ENCODE assay signal across 8 cellular contexts in the genomic region with DNA sequence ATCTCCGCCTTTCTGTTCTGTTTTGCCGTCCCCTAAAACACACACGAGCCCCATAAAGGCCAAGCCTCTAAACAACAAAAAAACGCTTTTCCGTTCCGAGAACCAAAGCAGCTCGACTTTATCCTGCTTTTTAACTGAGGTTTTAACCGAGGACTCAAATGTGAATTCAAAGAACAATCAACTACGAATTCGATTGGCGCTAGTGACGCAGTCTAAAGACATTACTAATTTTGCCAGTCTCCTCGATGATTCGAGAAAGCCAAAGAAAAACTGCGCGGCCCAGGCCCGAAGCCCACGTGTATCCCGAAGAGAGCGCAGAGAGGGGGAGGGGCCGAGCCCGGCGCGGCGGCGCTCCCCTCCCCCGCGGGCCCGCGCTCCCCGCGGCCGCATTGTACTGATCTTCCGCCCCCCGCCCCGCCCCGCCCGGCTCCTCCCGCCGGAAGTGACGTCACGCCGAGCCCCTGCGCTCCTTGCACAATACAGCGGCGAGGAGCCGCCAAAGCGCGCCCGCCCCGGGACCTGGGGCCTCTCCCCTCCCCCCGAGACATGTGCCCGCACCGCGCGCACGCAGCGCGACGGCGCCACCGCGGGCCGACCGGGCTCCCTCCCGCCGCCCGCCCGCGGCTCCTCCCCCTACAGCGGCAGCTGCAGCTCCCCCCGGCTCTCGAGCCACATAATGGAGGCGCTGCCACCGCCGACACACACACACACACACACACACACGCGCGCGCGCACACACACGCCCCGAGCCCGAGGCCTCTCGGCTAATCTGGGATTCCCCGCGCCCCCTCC. TPM values are rescaled to one million over a fixed set of nuclear protein-coding genes. Genes with fewer than 3 reads are reported as not detected.
DNase-seq lines count a peak whose midpoint lies in the region; ATAC-seq and TF ChIP-seq lines count a peak whose summit lies in the region.

No MANE protein-coding gene starts in this region.

- no peaks in the 10 kb centered on the region for H3K27me3 ChIP-seq in Karpas-422 (ENCODE audit: low read length)

- peaks cover 44% of the 10 kb centered on the region for H3K36me3 Mint-ChIP-seq in nephron (ENCODE audit: low read depth)

- H2AFZ ChIP-seq in Karpas-422 (ENCODE audit: low read length): no peak overlapping the region

- no peaks in the 10 kb centered on the region for H3K27me3 Mint-ChIP-seq in nephron (ENCODE audit: low read depth)

- no peaks in the 10 kb centered on the region for H3K9me3 Mint-ChIP-seq in nephron

- DNase-seq in DMS79 treated with DMSO at 0.1 percent for 48 hours (lab: John Stamatoyannopoulos, UW): peak; percentile 78
- DNase-seq in Karpas-422: peak; percentile 98
- peak; percentile 91 for DNase-seq in RPMI7951 (ENCODE audit: low read depth)
- peak; percentile 96 for DNase-seq in activated T-helper 9 cell treated with anti-CD3 and anti-CD28 coated beads, Interleukin-2, amount 50 U/mL, for 16 hours (ENCODE audit: low read depth)
- peak; percentile 86 for DNase-seq in fibroblast of peridontal ligament (ENCODE audit: extremely low read depth)
- DNase-seq in stimulated activated naive CD4-positive, alpha-beta T cell treated with Interleukin-2 at 50 U/mL for 16 hours (lab: John Stamatoyannopoulos, UW): peak; percentile 95

- H3K4me1 ChIP-seq in Karpas-422 (ENCODE audit: low read length): peaks cover 45% of the 10 kb centered on the region

- no peaks in the 10 kb centered on the region for H3K9me2 ChIP-seq in Karpas-422 (replicated peaks; ENCODE audit: insufficient read depth, low read length)

- H3K27ac ChIP-seq in Karpas-422 (ENCODE audit: low read length): peak overlapping the region; percentile 89

- peaks cover 54% of the 10 kb centered on the region for H3K4me1 Mint-ChIP-seq in nephron

- peak overlapping the region; percentile 94 for H3K9ac ChIP-seq in Karpas-422 (ENCODE audit: low read length)

- no peak for TF ChIP-seq CTCF in nephron (IDR thresholded peaks at IDR 0.05; ENCODE audit: unreplicated experiment in 3 of 3)

- H3K27ac Mint-ChIP-seq in nephron: peak overlapping the region; percentile 95 to 99 (median 99)

- H3K4me3 ChIP-seq in Karpas-422 (ENCODE audit: low read length): peak overlapping the region; percentile 97

- peaks cover 48% of the 10 kb centered on the region for H4K20me1 ChIP-seq in Karpas-422 (ENCODE audit: insufficient read depth, low read depth, low read length)

- peaks cover 52% of the 10 kb centered on the region for H3K36me3 ChIP-seq in Karpas-422 (ENCODE audit: insufficient read depth, low read length)

- ATAC-seq in GM21825 (IDR thresholded peaks at IDR 0.05; ENCODE audit: unreplicated experiment): peak; percentile 58

- peak overlapping the region; percentile 93 for H3K4me2 ChIP-seq in Karpas-422 (ENCODE audit: low read depth, low read length, poor library complexity, severe bottlenecking)

- H3K9me3 ChIP-seq in Karpas-422 (ENCODE audit: low read length): no peaks in the 10 kb centered on the region

- H3K79me2 ChIP-seq in Karpas-422 (ENCODE audit: low read length): peaks cover 62% of the 10 kb centered on the region

- H3K4me3 Mint-ChIP-seq in nephron: peak overlapping the region; percentile 96 to 99 (median 97)

RNA-seq across cellular contexts. Expression of a gene that starts 1.4 kb away (rescaled TPM):
- total RNA-seq in Karpas-422 (2014; rRNA removed; shearing (Covaris generic); ENCODE audit: low replicate concordance): 224 and 343 TPM in 2 replicates
- total RNA-seq in RPMI7951 (2014; rRNA removed; shearing (Covaris generic)): 201 and 226 TPM in 2 replicates

RNA-seq across cellular contexts. Expression of a gene that starts 27.4 kb away (rescaled TPM):
- total RNA-seq in Karpas-422 (2014; rRNA removed; shearing (Covaris generic); ENCODE audit: low replicate concordance): 24.1 and 52.4 TPM in 2 replicates
- 45.2 and 50.2 TPM in 2 replicates for total RNA-seq in RPMI7951 (2014; rRNA removed; shearing (Covaris generic))

Comparison
In these comparisons a context has a peak if more than half of its experiments do, and no peak if none do; other contexts are left out.
1. Peak in every context shown above with its lines: DNase-seq, ATAC-seq, H3K4me3 ChIP-seq and H3K27ac ChIP-seq.